12 cellular contexts compared by ENCODE assay signal in the genomic region with DNA sequence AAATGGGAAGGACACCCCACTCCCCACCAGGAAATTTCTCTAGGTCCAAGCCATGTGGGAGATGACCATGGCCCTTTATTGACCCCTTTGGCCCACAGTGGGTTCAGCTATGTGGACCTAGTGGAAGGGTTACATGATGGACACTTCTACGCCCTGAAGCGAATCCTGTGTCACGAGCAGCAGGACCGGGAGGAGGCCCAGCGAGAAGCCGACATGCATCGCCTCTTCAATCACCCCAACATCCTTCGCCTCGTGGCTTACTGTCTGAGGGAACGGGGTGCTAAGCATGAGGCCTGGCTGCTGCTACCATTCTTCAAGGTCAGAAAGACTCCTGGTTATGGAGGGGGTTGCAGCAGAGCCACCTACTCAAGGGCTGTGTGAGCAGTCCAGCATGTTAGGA. TPM values are rescaled to one million over a fixed set of nuclear protein-coding genes. Genes with fewer than 3 reads are reported as not detected.
DNase-seq lines count a peak whose midpoint lies in the region; ATAC-seq, FAIRE-seq and TF ChIP-seq lines count a peak whose summit lies in the region.
"Had no signal": no experiment of that assay in that cellular context is flagged by ENCODE, and none has a peak within 500 bp of the region (broad histone marks: within the 10 kb centered on the region; RNA-seq: fewer than 3 reads in every experiment).

No MANE protein-coding gene starts in this region.

- no TSS peak for BruUV-seq in HepG2 (replicated peaks; lab: Mats Ljungman, UMichigan)

- H3K9ac ChIP-seq in HepG2 (ENCODE audit: insufficient read depth, low read depth, low read length), result peak overlapping the region; percentile 90

- TF ChIP-seq CTCF in HepG2 (CRISPR knock-in tag; IDR thresholded peaks at IDR 0.05), result no peak
- no peak for TF ChIP-seq CTCF in right lobe of liver (IDR thresholded peaks at IDR 0.05)
- no peak for TF ChIP-seq CTCF in mesothelial cell of epicardium (IDR thresholded peaks at IDR 0.05; ENCODE audit: unreplicated experiment)
- no peak for TF ChIP-seq CTCF in vagina (IDR thresholded peaks at IDR 0.05)
- no peak for TF ChIP-seq CTCF in ovary (IDR thresholded peaks at IDR 0.05)

- H3K9me3 Mint-ChIP-seq in activated naive CD8-positive, alpha-beta T cell treated with anti-CD3 and anti-CD28 coated beads, Interleukin-2, amount 50 U/mL, for 24 hours, result no peaks in the 10 kb centered on the region
- H3K9me3 Mint-ChIP-seq in mesothelial cell of epicardium, result no peaks in the 10 kb centered on the region

- H3K79me2 ChIP-seq in HepG2 (ENCODE audit: insufficient read depth, low read length), result peaks cover 14% of the 10 kb centered on the region
- H3K79me2 ChIP-seq: parathyroid adenoma had no signal

- H3K4me1 Mint-ChIP-seq in activated naive CD8-positive, alpha-beta T cell treated with anti-CD3 and anti-CD28 coated beads, Interleukin-2, amount 50 U/mL, for 24 hours, result peaks cover 74% of the 10 kb centered on the region
- H3K4me1 Mint-ChIP-seq in mesothelial cell of epicardium, result peaks cover 23% of the 10 kb centered on the region

- no peak for TF ChIP-seq RAD21 in HepG2 (CRISPR knock-in tag; IDR thresholded peaks at IDR 0.05)

- H3K27me3 Mint-ChIP-seq in activated naive CD8-positive, alpha-beta T cell treated with anti-CD3 and anti-CD28 coated beads, Interleukin-2, amount 50 U/mL, for 24 hours, result no peaks in the 10 kb centered on the region
- peaks cover 15% of the 10 kb centered on the region for H3K27me3 Mint-ChIP-seq in mesothelial cell of epicardium (ENCODE audit: low read depth)

- H3K36me3 Mint-ChIP-seq in activated naive CD8-positive, alpha-beta T cell treated with anti-CD3 and anti-CD28 coated beads, Interleukin-2, amount 50 U/mL, for 24 hours (ENCODE audit: low read depth), result peaks cover 46% of the 10 kb centered on the region
- no peaks in the 10 kb centered on the region for H3K36me3 Mint-ChIP-seq in mesothelial cell of epicardium

- WGBS in HepG2 (ENCODE audit: low lambda C conversion rate), result 98% methylated on average over 10 of the region's 10 CpGs
- 92% methylated on average over 8 of the region's 10 CpGs for WGBS in right lobe of liver (ENCODE audit: insufficient coverage, low coverage, low lambda C conversion rate, missing lambda C conversion rate)
- whole genome bisulfite sequencing in ovary, 3 donors, result 89 to 93% (median 92%) methylated on average over 10 of the region's 10 CpGs

- POLR2A ChIA-PET in HepG2 (lab: Yijun Ruan, JAX), result interaction anchor here (1.8 to 2.8 kb wide), 8 partner anchors 16 to 70 kb away, joined by 12 to 69 read pairs (median 26); partner anchors contain the start of genes ANKZF1, ATG9A, CNPPD1 and DNAJB2

- CTCF ChIA-PET in HepG2 (lab: Yijun Ruan, JAX; ENCODE audit: low intra/inter-chr PET ratio, low total read pairs), result no interaction called here

- no peak overlapping the region for H2AFZ ChIP-seq in HepG2 (ENCODE audit: low read length)

- TF ChIP-seq EP300 in HepG2 (IDR thresholded peaks at IDR 0.05; ENCODE audit: low read depth in 2 of 2, low read length in 2 of 2) (no peak), HepG2 (CRISPR knock-in tag; IDR thresholded peaks at IDR 0.05; ENCODE audit: borderline replicate concordance) (no peak), ovary (IDR thresholded peaks at IDR 0.05) (no peak)

- H3K36me3 ChIP-seq in HepG2 (replicated peaks in 1 of 2; ENCODE audit: control insufficient read depth in 1 of 2, insufficient read depth in 2 of 2, low read length in 2 of 2) (peaks cover 1 to 13% of the 10 kb centered on the region in 2 experiments; a peak in 4 of 5 replicates), right lobe of liver (peaks cover 0 to 5% (median 2%) of the 10 kb centered on the region in 4 donors), vagina (peaks cover 0 to 14% of the 10 kb centered on the region in 2 donors), ovary (no peaks in the 10 kb centered on the region)

- TF ChIP-seq POLR2A in HepG2 (IDR thresholded peaks at IDR 0.05; ENCODE audit: insufficient read depth in 1 of 2, low read depth in 2 of 2, low read length in 2 of 2) (no peak), right lobe of liver (IDR thresholded peaks at IDR 0.05) (no peak), vagina (IDR thresholded peaks at IDR 0.05) (no peak), ovary (IDR thresholded peaks at IDR 0.05) (no peak)

- H4K20me1 ChIP-seq in HepG2 (ENCODE audit: insufficient read depth, low read length), result no peaks in the 10 kb centered on the region

- DNase-seq in HepG2 (ENCODE audit: low spot score) (no peak), right lobe of liver (no peak), mesothelial cell of epicardium (ENCODE audit: low spot score in 2 of 2, unreplicated experiment in 2 of 2) (no peak), vagina (ENCODE audit: extremely low spot score in 2 of 2) (peak in 1 of 2 donors; percentile 83), NCI-H82 treated with DMSO at 0.1 percent for 48 hours (lab: John Stamatoyannopoulos, UW; ENCODE audit: unreplicated experiment) (no peak), SHP77 (lab: John Stamatoyannopoulos, UW) (no peak), ovary (no peak)
- DNase-seq in activated naive CD8-positive, alpha-beta T cell treated with anti-CD3 and anti-CD28 coated beads, Interleukin-2, amount 50 U/mL, for 24 hours, result no peak
- DNase-seq: body of pancreas, IMR-90 had no signal

- H3K4me3 ChIP-seq in HepG2 (replicated peaks in 1 of 3; ENCODE audit: insufficient read depth in 1 of 3, low read depth in 2 of 3, low read length in 3 of 3) (peak overlapping the region; percentile 88 to 97 (median 93); a peak in 4 of 6 replicates), right lobe of liver (no peak overlapping the region), vagina (no peak overlapping the region), ovary (no peak overlapping the region)

- in situ Hi-C loops in HepG2 (cut with HindIII; ENCODE audit: extremely low pct_ligation_motif_present, low pct_unique_long_range_greater_than_20kb), result no loop called here

- H3K9me3 ChIP-seq in HepG2 (ENCODE audit: low read length), result no peaks in the 10 kb centered on the region
- H3K9me3 ChIP-seq in right lobe of liver, result no peaks in the 10 kb centered on the region
- H3K9me3 ChIP-seq in vagina, result no peaks in the 10 kb centered on the region
- H3K9me3 ChIP-seq in ovary, result no peaks in the 10 kb centered on the region
- H3K9me3 ChIP-seq: body of pancreas had no signal

- H3K27me3 ChIP-seq in HepG2 (ENCODE audit: control insufficient read depth in 1 of 2, insufficient read depth in 2 of 2, low read length in 2 of 2) (no peaks in the 10 kb centered on the region; a peak in 1 of 5 replicates), right lobe of liver (no peaks in the 10 kb centered on the region), vagina (no peaks in the 10 kb centered on the region), ovary (no peaks in the 10 kb centered on the region)
- H3K27me3 ChIP-seq: body of pancreas had no signal

- no peak for FAIRE-seq in HepG2 (lab: Jason Lieb, UNC)

- H3K4me1 ChIP-seq in HepG2 (ENCODE audit: insufficient read depth, low read length) (peaks cover 65% of the 10 kb centered on the region), right lobe of liver (peaks cover 2 to 57% (median 25%) of the 10 kb centered on the region in 4 donors), vagina (peaks cover 72% of the 10 kb centered on the region), ovary (ENCODE audit: insufficient read depth) (peaks cover 21% of the 10 kb centered on the region)

- peak overlapping the region; percentile 82 for H3K27ac Mint-ChIP-seq in activated naive CD8-positive, alpha-beta T cell treated with anti-CD3 and anti-CD28 coated beads, Interleukin-2, amount 50 U/mL, for 24 hours
- no peak overlapping the region for H3K27ac Mint-ChIP-seq in mesothelial cell of epicardium

- ATAC-seq in HepG2 (no peak), right lobe of liver (no peak)
- no peak for ATAC-seq in activated naive CD8-positive, alpha-beta T cell treated with anti-CD3 and anti-CD28 coated beads, Interleukin-2, amount 50 U/mL, for 24 hours
- ATAC-seq: body of pancreas had no signal

- no peak overlapping the region for H3K27ac ChIP-seq in HepG2 (ENCODE audit: extremely low read length, insufficient read depth, low read length)
- H3K27ac ChIP-seq in right lobe of liver, result no peak overlapping the region
- peak overlapping the region; percentile 94 for H3K27ac ChIP-seq in vagina
- H3K27ac ChIP-seq in ovary, result no peak overlapping the region

- peak overlapping the region; percentile 87 for H3K4me3 Mint-ChIP-seq in activated naive CD8-positive, alpha-beta T cell treated with anti-CD3 and anti-CD28 coated beads, Interleukin-2, amount 50 U/mL, for 24 hours
- H3K4me3 Mint-ChIP-seq in mesothelial cell of epicardium, result peak overlapping the region; percentile 91

- intact Hi-C loops in HepG2 (cut with micrococcal nuclease; ENCODE audit: unreplicated experiment) (no loop called here), right lobe of liver (cut with DNase I) (no loop called here), vagina (cut with DNase I) (no loop called here), ovary (cut with DNase I) (loop anchor here in 1 of 4 donors (10.0 kb wide), 1 partner anchor 48 kb away; no protein-coding TSS in a partner anchor)

- H3K4me2 ChIP-seq in HepG2 (ENCODE audit: low read depth, low read length), result peak overlapping the region; percentile 90

RNA-seq across cellular contexts. Expression of gene STK16, which starts 1.3 kb away (rescaled TPM):
- total RNA-seq in HepG2 (2016; rRNA removed; fragmentation: Illumina TruSeq; extraction: Trizol) (27.0 and 28.0 TPM in 2 replicates), right lobe of liver (10 to 100 TPM; 17.7 to 28.1 (median 21.9) TPM), mesothelial cell of epicardium (28.0 to 31.2 TPM (median 29.0 TPM) in 3 replicates), vagina (12.8 TPM), ovary (10 to 100 TPM; 12.4 to 24.8 (median 17.9) TPM)
- total RNA-seq in HepG2 (2016; cell fraction: cytosol; rRNA removed; fragmentation: Illumina TruSeq; extraction: Trizol; ENCODE audit: low read depth), result 31.9 and 35.5 TPM in 2 replicates
- total RNA-seq in HepG2 (2016; cell fraction: insoluble cytoplasmic fraction; rRNA removed; fragmentation: Illumina TruSeq; extraction: Trizol), result 21.9 and 24.8 TPM in 2 replicates
- 61.2 and 65.9 TPM in 2 replicates for total RNA-seq in HepG2 (2016; cell fraction: membrane; rRNA removed; fragmentation: Illumina TruSeq; extraction: Trizol)
- total RNA-seq in HepG2 (2016; cell fraction: nucleus; rRNA removed; fragmentation: Illumina TruSeq; extraction: Trizol), result 19.2 and 22.9 TPM in 2 replicates
- polyA plus RNA-seq in HepG2 (2011; rRNA removed) (50.9 and 60.5 TPM in 2 replicates), ovary (10 to 100 TPM; 19.1 to 29.4 TPM)
- 56.2 and 60.4 TPM in 2 replicates for polyA plus RNA-seq in HepG2 (2011; cell fraction: cytosol; rRNA removed)
- 80.4 and 87.0 TPM in 2 replicates for polyA plus RNA-seq in HepG2 (2011; cell fraction: nucleus; rRNA removed)
- polyA plus RNA-seq in HepG2 (2012), result 25.9 and 27.6 TPM in 2 replicates
- 43.0 and 56.8 TPM in 2 replicates for polyA plus RNA-seq in HepG2 (2016; cell fraction: cytosol; fragmentation: Illumina TruSeq; extraction: Trizol; ENCODE audit: low read depth)
- polyA plus RNA-seq in HepG2 (2016; cell fraction: insoluble cytoplasmic fraction; fragmentation: Illumina TruSeq; extraction: Trizol; ENCODE audit: low read depth), result 23.1 and 28.9 TPM in 2 replicates
- polyA plus RNA-seq in HepG2 (2016; cell fraction: membrane; fragmentation: Illumina TruSeq; extraction: Trizol; ENCODE audit: low read depth), result 54.8 and 59.8 TPM in 2 replicates
- polyA plus RNA-seq in HepG2 (2016; cell fraction: nucleus; fragmentation: Illumina TruSeq; extraction: Trizol; ENCODE audit: insufficient read depth, low read depth), result 35.1 and 36.1 TPM in 2 replicates
- polyA minus RNA-seq in HepG2 (2011; rRNA and poly(A)+ RNA removed; ENCODE audit: low replicate concordance), result 37.1 and 63.8 TPM in 2 replicates
- 12.2 and 18.8 TPM in 2 replicates for polyA minus RNA-seq in HepG2 (2011; cell fraction: cytosol; rRNA and poly(A)+ RNA removed)
- 36.2 and 47.5 TPM in 2 replicates for polyA minus RNA-seq in HepG2 (2011; cell fraction: nucleus; rRNA and poly(A)+ RNA removed)

RNA-seq across cellular contexts. Expression of gene GLB1L, which starts 1.3 kb away (rescaled TPM):
- total RNA-seq in HepG2 (2016; rRNA removed; fragmentation: Illumina TruSeq; extraction: Trizol) (2.7 and 6.8 TPM in 2 replicates), right lobe of liver (1 to 10 TPM; 2.1 to 4.2 (median 2.8) TPM), mesothelial cell of epicardium (9.6 to 11.6 TPM (median 9.9 TPM) in 3 replicates), vagina (22.8 TPM), ovary (10 to 100 TPM in 6 of 7 donors, 1 to 10 TPM in 1; 5.7 to 20.3 (median 13.9) TPM)
- total RNA-seq in HepG2 (2016; cell fraction: cytosol; rRNA removed; fragmentation: Illumina TruSeq; extraction: Trizol; ENCODE audit: low read depth), result 1.8 and 3.4 TPM in 2 replicates
- total RNA-seq in HepG2 (2016; cell fraction: insoluble cytoplasmic fraction; rRNA removed; fragmentation: Illumina TruSeq; extraction: Trizol), result 2.6 and 6.8 TPM in 2 replicates
- total RNA-seq in HepG2 (2016; cell fraction: membrane; rRNA removed; fragmentation: Illumina TruSeq; extraction: Trizol), result 4.9 and 6.4 TPM in 2 replicates
- 5.0 and 7.5 TPM in 2 replicates for total RNA-seq in HepG2 (2016; cell fraction: nucleus; rRNA removed; fragmentation: Illumina TruSeq; extraction: Trizol)
- polyA plus RNA-seq in HepG2 (2011; rRNA removed) (6.2 and 7.3 TPM in 2 replicates), ovary (10 to 100 TPM; 12.8 to 19.6 TPM)
- 5.5 and 6.3 TPM in 2 replicates for polyA plus RNA-seq in HepG2 (2011; cell fraction: cytosol; rRNA removed)
- 6.0 and 6.8 TPM in 2 replicates for polyA plus RNA-seq in HepG2 (2011; cell fraction: nucleus; rRNA removed)
- polyA plus RNA-seq in HepG2 (2012), result 3.7 and 4.4 TPM in 2 replicates
- polyA plus RNA-seq in HepG2 (2016; cell fraction: cytosol; fragmentation: Illumina TruSeq; extraction: Trizol; ENCODE audit: low read depth), result 1.5 and 2.7 TPM in 2 replicates
- 2.3 and 3.0 TPM in 2 replicates for polyA plus RNA-seq in HepG2 (2016; cell fraction: insoluble cytoplasmic fraction; fragmentation: Illumina TruSeq; extraction: Trizol; ENCODE audit: low read depth)
- 3.5 and 4.0 TPM in 2 replicates for polyA plus RNA-seq in HepG2 (2016; cell fraction: membrane; fragmentation: Illumina TruSeq; extraction: Trizol; ENCODE audit: low read depth)
- polyA plus RNA-seq in HepG2 (2016; cell fraction: nucleus; fragmentation: Illumina TruSeq; extraction: Trizol; ENCODE audit: insufficient read depth, low read depth), result 9.0 and 11.6 TPM in 2 replicates
- 5.1 and 6.4 TPM in 2 replicates for polyA minus RNA-seq in HepG2 (2011; rRNA and poly(A)+ RNA removed; ENCODE audit: low replicate concordance)
- polyA minus RNA-seq in HepG2 (2011; cell fraction: cytosol; rRNA and poly(A)+ RNA removed), result 1.7 and 2.6 TPM in 2 replicates
- polyA minus RNA-seq in HepG2 (2011; cell fraction: nucleus; rRNA and poly(A)+ RNA removed), result 6.1 and 6.7 TPM in 2 replicates

RNA-seq across cellular contexts. Expression of gene TUBA4B, which starts 6.5 kb away (rescaled TPM):
- 0.18 and 0.29 TPM in 2 replicates for total RNA-seq in HepG2 (2016; rRNA removed; fragmentation: Illumina TruSeq; extraction: Trizol)
- 0.30 and 0.35 TPM in 2 replicates for total RNA-seq in HepG2 (2016; cell fraction: cytosol; rRNA removed; fragmentation: Illumina TruSeq; extraction: Trizol; ENCODE audit: low read depth)
- total RNA-seq in HepG2 (2016; cell fraction: insoluble cytoplasmic fraction; rRNA removed; fragmentation: Illumina TruSeq; extraction: Trizol), result 0.18 and 0.24 TPM in 2 replicates
- total RNA-seq in HepG2 (2016; cell fraction: membrane; rRNA removed; fragmentation: Illumina TruSeq; extraction: Trizol), result 0.34 and 0.41 TPM in 2 replicates
- total RNA-seq in HepG2 (2016; cell fraction: nucleus; rRNA removed; fragmentation: Illumina TruSeq; extraction: Trizol), result 0.28 TPM in 1 of 2 replicates, not detected in the other
- polyA plus RNA-seq in HepG2 (2011; rRNA removed), result 0.18 and 0.22 TPM in 2 replicates
- 0.32 and 0.55 TPM in 2 replicates for polyA plus RNA-seq in HepG2 (2011; cell fraction: cytosol; rRNA removed)
- polyA plus RNA-seq in HepG2 (2011; cell fraction: nucleus; rRNA removed), result 0.19 and 0.21 TPM in 2 replicates
- polyA plus RNA-seq in HepG2 (2012), result not detected in 2 replicates
- 0.10 and 0.15 TPM in 2 replicates for polyA plus RNA-seq in HepG2 (2016; cell fraction: cytosol; fragmentation: Illumina TruSeq; extraction: Trizol; ENCODE audit: low read depth)
- polyA plus RNA-seq in HepG2 (2016; cell fraction: insoluble cytoplasmic fraction; fragmentation: Illumina TruSeq; extraction: Trizol; ENCODE audit: low read depth), result 0.27 and 0.32 TPM in 2 replicates
- 0.21 and 0.30 TPM in 2 replicates for polyA plus RNA-seq in HepG2 (2016; cell fraction: membrane; fragmentation: Illumina TruSeq; extraction: Trizol; ENCODE audit: low read depth)
- polyA plus RNA-seq in HepG2 (2016; cell fraction: nucleus; fragmentation: Illumina TruSeq; extraction: Trizol; ENCODE audit: insufficient read depth, low read depth), result 0.57 TPM in 1 of 2 replicates, not detected in the other
- 0.19 TPM in 1 of 2 replicates, not detected in the other for polyA minus RNA-seq in HepG2 (2011; rRNA and poly(A)+ RNA removed; ENCODE audit: low replicate concordance)
- not detected in 2 replicates for polyA minus RNA-seq in HepG2 (2011; cell fraction: cytosol; rRNA and poly(A)+ RNA removed)
- polyA minus RNA-seq in HepG2 (2011; cell fraction: nucleus; rRNA and poly(A)+ RNA removed), result not detected in 2 replicates
- total RNA-seq in right lobe of liver, result 1 to 10 TPM in 1 of 6 experiments, under 1 TPM in 3, not detected in 2; 0.27 to 2.0 (median 0.57) TPM
- not detected in 3 replicates for total RNA-seq in mesothelial cell of epicardium
- total RNA-seq in vagina, result not detected
- 10 to 100 TPM in 1 of 7 donors, 1 to 10 TPM in 1, under 1 TPM in 3, not detected in 2; 0.27 to 13.2 (median 0.83) TPM for total RNA-seq in ovary
- polyA plus RNA-seq in ovary, result under 1 TPM; 0.18 to 0.34 TPM
- total RNA-seq: body of pancreas, IMR-90, NCI-H460 had no signal
- polyA plus RNA-seq: IMR-90 had no signal

RNA-seq across cellular contexts. Expression of gene TUBA4A, which starts 7.2 kb away (rescaled TPM):
- total RNA-seq in HepG2 (2016; rRNA removed; fragmentation: Illumina TruSeq; extraction: Trizol) (0.97 and 1.3 TPM in 2 replicates), right lobe of liver (100 to 1,000 TPM in 1 of 6 experiments, 10 to 100 TPM in 5; 14.9 to 114 (median 35.6) TPM), mesothelial cell of epicardium (0.47 to 1.1 TPM (median 0.63 TPM) in 3 replicates), vagina (122 TPM), ovary (10 to 100 TPM in 6 of 7 donors, 1 to 10 TPM in 1; 8.4 to 53.6 (median 16.5) TPM)
- 0.10 and 0.18 TPM in 2 replicates for total RNA-seq in HepG2 (2016; cell fraction: cytosol; rRNA removed; fragmentation: Illumina TruSeq; extraction: Trizol; ENCODE audit: low read depth)
- total RNA-seq in HepG2 (2016; cell fraction: insoluble cytoplasmic fraction; rRNA removed; fragmentation: Illumina TruSeq; extraction: Trizol), result 1.2 and 2.1 TPM in 2 replicates
- 0.34 and 0.52 TPM in 2 replicates for total RNA-seq in HepG2 (2016; cell fraction: membrane; rRNA removed; fragmentation: Illumina TruSeq; extraction: Trizol)
- 0.78 and 0.81 TPM in 2 replicates for total RNA-seq in HepG2 (2016; cell fraction: nucleus; rRNA removed; fragmentation: Illumina TruSeq; extraction: Trizol)
- polyA plus RNA-seq in HepG2 (2011; rRNA removed) (12.7 and 19.5 TPM in 2 replicates), ovary (10 to 100 TPM in 1 of 2 donors, 1 to 10 TPM in 1; 7.9 to 42.2 TPM)
- 10.0 and 11.2 TPM in 2 replicates for polyA plus RNA-seq in HepG2 (2011; cell fraction: cytosol; rRNA removed)
- 37.1 and 38.2 TPM in 2 replicates for polyA plus RNA-seq in HepG2 (2011; cell fraction: nucleus; rRNA removed)
- polyA plus RNA-seq in HepG2 (2012), result 15.6 and 17.6 TPM in 2 replicates
- polyA plus RNA-seq in HepG2 (2016; cell fraction: cytosol; fragmentation: Illumina TruSeq; extraction: Trizol; ENCODE audit: low read depth), result 0.87 and 1.3 TPM in 2 replicates
- 2.8 TPM in 2 replicates for polyA plus RNA-seq in HepG2 (2016; cell fraction: insoluble cytoplasmic fraction; fragmentation: Illumina TruSeq; extraction: Trizol; ENCODE audit: low read depth)
- 0.76 and 1.1 TPM in 2 replicates for polyA plus RNA-seq in HepG2 (2016; cell fraction: membrane; fragmentation: Illumina TruSeq; extraction: Trizol; ENCODE audit: low read depth)
- 1.9 and 3.4 TPM in 2 replicates for polyA plus RNA-seq in HepG2 (2016; cell fraction: nucleus; fragmentation: Illumina TruSeq; extraction: Trizol; ENCODE audit: insufficient read depth, low read depth)
- 6.5 and 116 TPM in 2 replicates for polyA minus RNA-seq in HepG2 (2011; rRNA and poly(A)+ RNA removed; ENCODE audit: low replicate concordance)
- polyA minus RNA-seq in HepG2 (2011; cell fraction: cytosol; rRNA and poly(A)+ RNA removed), result 1.8 and 2.1 TPM in 2 replicates
- polyA minus RNA-seq in HepG2 (2011; cell fraction: nucleus; rRNA and poly(A)+ RNA removed), result 2.0 and 3.0 TPM in 2 replicates

RNA-seq across cellular contexts. Expression of gene ANKZF1, which starts 17.0 kb away (rescaled TPM):
- total RNA-seq in HepG2 (2016; rRNA removed; fragmentation: Illumina TruSeq; extraction: Trizol) (14.6 and 25.3 TPM in 2 replicates), right lobe of liver (10 to 100 TPM; 19.3 to 27.8 (median 24.5) TPM), mesothelial cell of epicardium (58.3 to 65.3 TPM (median 59.6 TPM) in 3 replicates), vagina (98.7 TPM), ovary (10 to 100 TPM; 36.4 to 60.2 (median 44.1) TPM)
- 7.2 and 11.5 TPM in 2 replicates for total RNA-seq in HepG2 (2016; cell fraction: cytosol; rRNA removed; fragmentation: Illumina TruSeq; extraction: Trizol; ENCODE audit: low read depth)
- total RNA-seq in HepG2 (2016; cell fraction: insoluble cytoplasmic fraction; rRNA removed; fragmentation: Illumina TruSeq; extraction: Trizol), result 15.1 and 28.1 TPM in 2 replicates
- 9.6 and 9.7 TPM in 2 replicates for total RNA-seq in HepG2 (2016; cell fraction: membrane; rRNA removed; fragmentation: Illumina TruSeq; extraction: Trizol)
- 35.5 and 43.3 TPM in 2 replicates for total RNA-seq in HepG2 (2016; cell fraction: nucleus; rRNA removed; fragmentation: Illumina TruSeq; extraction: Trizol)
- polyA plus RNA-seq in HepG2 (2011; rRNA removed) (128 and 131 TPM in 2 replicates), ovary (10 to 100 TPM; 33.1 to 36.5 TPM)
- polyA plus RNA-seq in HepG2 (2011; cell fraction: cytosol; rRNA removed), result 31.4 and 41.4 TPM in 2 replicates
- 741 and 801 TPM in 2 replicates for polyA plus RNA-seq in HepG2 (2011; cell fraction: nucleus; rRNA removed)
- 97.7 and 105 TPM in 2 replicates for polyA plus RNA-seq in HepG2 (2012)
- polyA plus RNA-seq in HepG2 (2016; cell fraction: cytosol; fragmentation: Illumina TruSeq; extraction: Trizol; ENCODE audit: low read depth), result 1.9 and 2.1 TPM in 2 replicates
- polyA plus RNA-seq in HepG2 (2016; cell fraction: insoluble cytoplasmic fraction; fragmentation: Illumina TruSeq; extraction: Trizol; ENCODE audit: low read depth), result 12.2 and 12.4 TPM in 2 replicates
- polyA plus RNA-seq in HepG2 (2016; cell fraction: membrane; fragmentation: Illumina TruSeq; extraction: Trizol; ENCODE audit: low read depth), result 3.0 and 3.3 TPM in 2 replicates
- polyA plus RNA-seq in HepG2 (2016; cell fraction: nucleus; fragmentation: Illumina TruSeq; extraction: Trizol; ENCODE audit: insufficient read depth, low read depth), result 74.4 and 78.7 TPM in 2 replicates
- polyA minus RNA-seq in HepG2 (2011; rRNA and poly(A)+ RNA removed; ENCODE audit: low replicate concordance), result 27.1 and 66.1 TPM in 2 replicates
- polyA minus RNA-seq in HepG2 (2011; cell fraction: cytosol; rRNA and poly(A)+ RNA removed), result 26.1 and 28.4 TPM in 2 replicates
- polyA minus RNA-seq in HepG2 (2011; cell fraction: nucleus; rRNA and poly(A)+ RNA removed), result 218 and 249 TPM in 2 replicates

Comparison
In these comparisons a context has a peak if more than half of its experiments do, and no peak if none do; other contexts are left out.
1. H3K4me3 ChIP-seq: peak in HepG2 (3 of 3); none in right lobe of liver (0 of 3), vagina (0 of 2) and ovary (single experiment).